ENCODE assay signal across 14 cellular contexts in genomic region chr12:54377797-54378515, GRCh38. TPM values are rescaled to one million over a fixed set of nuclear protein-coding genes. Genes with fewer than 3 reads are reported as not detected.
DNase-seq lines count a peak whose midpoint lies in the region; ATAC-seq, FAIRE-seq and TF ChIP-seq lines count a peak whose summit lies in the region.
"Had no signal": no experiment of that assay in that cellular context is flagged by ENCODE, and none has a peak within 500 bp of the region (broad histone marks: within the 10 kb centered on the region; RNA-seq: fewer than 3 reads in every experiment).

No MANE protein-coding gene starts in this region.

- H4K8ac ChIP-seq in mesenchymal stem cell (ENCODE audit: low read length): no peak overlapping the region

- no peak overlapping the region for H3K27ac Mint-ChIP-seq in MCF 10A (ENCODE audit: low read depth, unreplicated experiment)
- H3K27ac Mint-ChIP-seq: activated naive CD4-positive, alpha-beta T cell treated with anti-CD3 and anti-CD28 coated beads for 36 hours had no signal

- peaks cover 11% of the 10 kb centered on the region for H3K79me1 ChIP-seq in mesenchymal stem cell (replicated peaks; ENCODE audit: low read length, poor library complexity, severe bottlenecking)

- no peak overlapping the region for H3K18ac ChIP-seq in mesenchymal stem cell (ENCODE audit: low read depth in 1 of 2, low read length in 2 of 2)

- in situ Hi-C loops in mammary epithelial cell (cut with MboI; ENCODE audit: low sequenced_read_pairs in 2 of 2) (no loop called here), K562 (cut with MboI) (no loop called here)

- H3K36me3 Mint-ChIP-seq in MCF 10A (ENCODE audit: insufficient read depth, unreplicated experiment): no peaks in the 10 kb centered on the region

- CTCF ChIA-PET in MCF 10A (lab: Yijun Ruan, JAX) (interaction anchor here (1.3 to 8.2 kb wide), 11 partner anchors 6 to 171 kb away, joined by 7 to 120 read pairs (median 30); partner anchors contain the start of gene COPZ1), mammary epithelial cell (lab: Charles Lee; ENCODE audit: low non-redundant PET) (no interaction called here), K562 (lab: Yijun Ruan, JAX; ENCODE audit: low intra/inter-chr PET ratio) (interaction anchor here (2.4 to 3.8 kb wide), 2 partner anchors 9 to 41 kb away, joined by 16 to 50 read pairs; no protein-coding TSS in a partner anchor)

- no peak for ATAC-seq in K562
- ATAC-seq in HG03159 (IDR thresholded peaks at IDR 0.05; ENCODE audit: unreplicated experiment): no peak

- intact Hi-C loops in MCF 10A (cut with micrococcal nuclease) (no loop called here), mammary epithelial cell (cut with micrococcal nuclease) (no loop called here), K562 (cut with micrococcal nuclease) (no loop called here)

- H4K20me1 ChIP-seq in mammary epithelial cell (ENCODE audit: insufficient read depth, low read length) (no peaks in the 10 kb centered on the region), K562 (replicated peaks; ENCODE audit: control insufficient read depth, insufficient read depth, low read length) (peaks cover 12% of the 10 kb centered on the region)

- H3K14ac ChIP-seq in mesenchymal stem cell (ENCODE audit: low read length in 2 of 2): no peak overlapping the region

- peaks cover 50% of the 10 kb centered on the region for H3K4me1 ChIP-seq in mammary epithelial cell (ENCODE audit: insufficient read depth, low read length)
- peaks cover 40 to 47% of the 10 kb centered on the region in 2 experiments; a peak in 4 of 5 replicates for H3K4me1 ChIP-seq in K562 (replicated peaks in 1 of 2; ENCODE audit: control insufficient read depth in 2 of 2, insufficient read depth in 2 of 2, low read length in 2 of 2)
- H3K4me1 ChIP-seq in mesenchymal stem cell (ENCODE audit: control insufficient read depth, insufficient read depth, low read depth, low read length): peaks cover 18% of the 10 kb centered on the region
- H3K4me1 ChIP-seq in suprapubic skin: peaks cover 77% of the 10 kb centered on the region

- peaks cover 45% of the 10 kb centered on the region for H3K4me1 Mint-ChIP-seq in MCF 10A (ENCODE audit: insufficient read depth, unreplicated experiment)

- TF ChIP-seq CTCF in MCF 10A (IDR thresholded peaks at IDR 0.05; ENCODE audit: unreplicated experiment) (no peak), mammary epithelial cell (conservative IDR thresholded peaks at IDR 0.05 in 1 of 2, IDR thresholded peaks at IDR 0.05 in 1 of 2; ENCODE audit: extremely low read depth in 1 of 2, insufficient read depth in 1 of 2, low read depth in 1 of 2, low read length in 2 of 2) (no peak), K562 (IDR thresholded peaks at IDR 0.05 in 2 of 3, conservative IDR thresholded peaks at IDR 0.05 in 1 of 3; ENCODE audit: insufficient read depth in 2 of 3, low read depth in 1 of 3, low read length in 3 of 3) (no peak), suprapubic skin (IDR thresholded peaks at IDR 0.05) (no peak)

- peaks cover 8% of the 10 kb centered on the region for H3K9me1 ChIP-seq in K562 (ENCODE audit: control insufficient read depth, insufficient read depth, low read length)

- TF ChIP-seq POLR2A in K562 (conservative IDR thresholded peaks at IDR 0.05) (no peak), suprapubic skin (IDR thresholded peaks at IDR 0.05) (no peak)

- TF ChIP-seq EP300 in K562 (IDR thresholded peaks at IDR 0.05; ENCODE audit: low read length): no peak
- TF ChIP-seq EP300 in suprapubic skin (IDR thresholded peaks at IDR 0.05): no peak

- H3K4me3 ChIP-seq in mammary epithelial cell (replicated peaks in 1 of 3; ENCODE audit: insufficient read depth in 1 of 3, low read depth in 2 of 3, low read length in 3 of 3): no peak overlapping the region
- H3K4me3 ChIP-seq in K562: no peak overlapping the region
- peak overlapping the region in 1 of 2 experiments; percentile 73 for H3K4me3 ChIP-seq in mesenchymal stem cell (ENCODE audit: insufficient read depth in 1 of 2, low read depth in 1 of 2, low read length in 2 of 2)
- H3K4me3 ChIP-seq in suprapubic skin: peak overlapping the region; percentile 45

- no peak overlapping the region for H2BK12ac ChIP-seq in mesenchymal stem cell (ENCODE audit: low read length in 2 of 2)

- H3K36me3 ChIP-seq in mammary epithelial cell (ENCODE audit: insufficient read depth, low read length) (peaks cover 41% of the 10 kb centered on the region), K562 (ENCODE audit: control insufficient read depth, insufficient read depth, low read length) (peaks cover 90% of the 10 kb centered on the region), mesenchymal stem cell (ENCODE audit: control insufficient read depth in 1 of 2, insufficient read depth in 2 of 2, low read depth in 1 of 2, low read length in 2 of 2) (peaks cover 2 to 26% of the 10 kb centered on the region in 2 experiments), suprapubic skin (peaks cover 17% of the 10 kb centered on the region)

- H3K27me3 Mint-ChIP-seq in MCF 10A (ENCODE audit: insufficient read depth, unreplicated experiment): no peaks in the 10 kb centered on the region

- H4K91ac ChIP-seq in mesenchymal stem cell (ENCODE audit: low read length): no peak overlapping the region

- peak overlapping the region in 1 of 2 experiments; percentile 48 for H3K23ac ChIP-seq in mesenchymal stem cell (ENCODE audit: low read length in 2 of 2)

- H3K9ac ChIP-seq in mammary epithelial cell (ENCODE audit: insufficient read depth, low read length) (no peak overlapping the region), K562 (ENCODE audit: insufficient read depth in 1 of 2, low read depth in 2 of 2, low read length in 2 of 2) (peak overlapping the region in 1 of 2 experiments; percentile 72; a peak in 1 of 4 replicates), mesenchymal stem cell (ENCODE audit: low read length) (peak overlapping the region; percentile 68)

- no peaks in the 10 kb centered on the region for H3K9me3 ChIP-seq in mammary epithelial cell (replicated peaks; ENCODE audit: insufficient read depth, low read length)
- H3K9me3 ChIP-seq in K562 (replicated peaks; ENCODE audit: control insufficient read depth, insufficient read depth, low read depth, low read length): no peaks in the 10 kb centered on the region
- no peaks in the 10 kb centered on the region for H3K9me3 ChIP-seq in mesenchymal stem cell (ENCODE audit: control insufficient read depth, low read length)
- H3K9me3 ChIP-seq in suprapubic skin: no peaks in the 10 kb centered on the region

- no peak overlapping the region for H3K27ac ChIP-seq in mammary epithelial cell (ENCODE audit: insufficient read depth, low read depth, low read length)
- no peak overlapping the region for H3K27ac ChIP-seq in K562 (ENCODE audit: extremely low read depth, low read depth, low read length)
- no peak overlapping the region for H3K27ac ChIP-seq in mesenchymal stem cell (ENCODE audit: low read length, poor library complexity, severe bottlenecking)
- H3K27ac ChIP-seq in suprapubic skin: peak overlapping the region; percentile 66

- no peak for TF ChIP-seq RAD21 in K562 (CRISPR knock-in tag; conservative IDR thresholded peaks at IDR 0.05 in 1 of 2, IDR thresholded peaks at IDR 0.05 in 1 of 2)

- 97% methylated on average over 6 of the region's 6 CpGs for WGBS in mammary epithelial cell (ENCODE audit: low coverage, missing lambda C conversion rate)
- WGBS in K562 (ENCODE audit: insufficient coverage, low coverage, missing lambda C conversion rate): 86% methylated on average over 5 of the region's 6 CpGs
- whole genome bisulfite sequencing in mesenchymal stem cell: 100% methylated on average over 2 of the region's 6 CpGs
- WGBS in suprapubic skin: 61% methylated on average over 6 of the region's 6 CpGs

- H2BK15ac ChIP-seq in mesenchymal stem cell (ENCODE audit: low read depth, poor library complexity, severe bottlenecking): peak overlapping the region; percentile 8

- H3K27me3 ChIP-seq in mammary epithelial cell (ENCODE audit: insufficient read depth, low read length) (no peaks in the 10 kb centered on the region), K562 (ENCODE audit: control insufficient read depth in 2 of 2, insufficient read depth in 2 of 2, low read length in 2 of 2) (no peaks in the 10 kb centered on the region), mesenchymal stem cell (ENCODE audit: control insufficient read depth in 1 of 2, insufficient read depth in 1 of 2, low read length in 2 of 2) (no peaks in the 10 kb centered on the region), suprapubic skin (no peaks in the 10 kb centered on the region)

- dilution Hi-C loops in mammary epithelial cell (cut with HindIII; ENCODE audit: low sequenced_read_pairs): no loop called here

- POLR2A ChIA-PET in MCF 10A (lab: Yijun Ruan, JAX) (interaction anchor here (0.7 to 1.7 kb wide), 3 partner anchors 9 to 97 kb away, joined by 3 to 9 read pairs (median 4); partner anchors contain the start of gene HNRNPA1), K562 (lab: Yijun Ruan, JAX) (no interaction called here)

- BruUV-seq in MCF 10A (replicated peaks; lab: Mats Ljungman, UMichigan) (no TSS peak), mammary epithelial cell (replicated peaks; lab: Mats Ljungman, UMichigan) (no TSS peak), K562 (replicated peaks; lab: Mats Ljungman, UMichigan) (no TSS peak)

- H2AK5ac ChIP-seq in mesenchymal stem cell (ENCODE audit: low read length, severe bottlenecking): peak overlapping the region; percentile 6

- H3K4me2 ChIP-seq in mammary epithelial cell (ENCODE audit: insufficient read depth, low read depth, low read length) (no peak overlapping the region), K562 (ENCODE audit: insufficient read depth, low read length) (no peak overlapping the region), mesenchymal stem cell (ENCODE audit: low read length, poor library complexity, severe bottlenecking) (no peak overlapping the region)

- H2AFZ ChIP-seq in mammary epithelial cell (ENCODE audit: low read depth, low read length) (no peak overlapping the region), K562 (ENCODE audit: low read depth, low read length) (no peak overlapping the region), mesenchymal stem cell (ENCODE audit: low read depth, low read length) (no peak overlapping the region)

- no peak overlapping the region for H2BK120ac ChIP-seq in mesenchymal stem cell (ENCODE audit: low read depth, low read length)

- H3K4me3 Mint-ChIP-seq in MCF 10A (ENCODE audit: unreplicated experiment): peak overlapping the region; percentile 74

- FAIRE-seq in K562 (lab: Jason Lieb, UNC): no peak

- H3K79me2 ChIP-seq in mammary epithelial cell (ENCODE audit: insufficient read depth, low read length) (peaks cover 73% of the 10 kb centered on the region), K562 (ENCODE audit: control insufficient read depth, insufficient read depth, low read length) (peaks cover 48% of the 10 kb centered on the region)

- DNase-seq in MCF 10A (ENCODE audit: unreplicated experiment): no peak
- no peak for DNase-seq in mammary epithelial cell
- no peak for DNase-seq in K562 (ENCODE audit: extremely low read depth in 1 of 4, low spot score in 3 of 4)
- DNase-seq in mesenchymal stem cell: no peak
- no peak for DNase-seq in suprapubic skin (ENCODE audit: low spot score in 2 of 2)
- no peak for DNase-seq in NCI-H69 (lab: John Stamatoyannopoulos, UW)
- DNase-seq in retina: no peak
- DNase-seq: activated CD4-positive, alpha-beta T cell treated with anti-CD3 and anti-CD28 coated beads, Interleukin-2, amount 50 U/mL, for 48 hours; activated naive CD4-positive, alpha-beta T cell treated with anti-CD3 and anti-CD28 coated beads for 36 hours; KBM-7; NCI-H2081 treated with DMSO at 0.1 percent for 48 hours; trophoblast cell had no signal

- H3K4ac ChIP-seq in mesenchymal stem cell (ENCODE audit: low read depth in 1 of 2, low read length in 2 of 2): no peak overlapping the region

- no peaks in the 10 kb centered on the region for H3K9me3 Mint-ChIP-seq in MCF 10A (ENCODE audit: unreplicated experiment)
- H3K9me3 Mint-ChIP-seq: activated naive CD4-positive, alpha-beta T cell treated with anti-CD3 and anti-CD28 coated beads for 36 hours had no signal

- no peak overlapping the region for H2BK5ac ChIP-seq in mesenchymal stem cell (ENCODE audit: low read depth, low read length, poor library complexity, severe bottlenecking)

RNA-seq across cellular contexts. Expression of gene ZNF385A, which starts 6.6 kb away (rescaled TPM):
- total RNA-seq in MCF 10A (2022): 8.3 and 9.0 TPM in 2 replicates
- 100 to 1,000 TPM in 1 of 2 donors, 10 to 100 TPM in 1; 16.0 to 102 TPM for total RNA-seq in mammary epithelial cell
- 11.7 TPM for polyA plus RNA-seq in mammary epithelial cell
- polyA minus RNA-seq in mammary epithelial cell: 124 TPM
- 8.1 and 25.0 TPM in 2 replicates for total RNA-seq in K562 (2011; cell fraction: chromatin; rRNA removed; ENCODE audit: low replicate concordance)
- total RNA-seq in K562 (2011; cell fraction: nucleolus; rRNA removed): 9.7 and 11.1 TPM in 2 replicates
- total RNA-seq in K562 (2011; cell fraction: nucleoplasm; rRNA removed): 9.7 and 11.8 TPM in 2 replicates
- total RNA-seq in K562 (2014; rRNA removed): 15.9 and 17.7 TPM in 2 replicates
- total RNA-seq in K562 (2014; rRNA removed; fragmentation: Illumina TruSeq; extraction: Trizol): 3.5 and 3.7 TPM in 2 replicates
- 5.9 and 8.7 TPM in 2 replicates for total RNA-seq in K562 (2015; rRNA removed; fragmentation: Illumina TruSeq; extraction: Trizol)
- total RNA-seq in K562 (2021): 96.5 and 111 TPM in 2 replicates
- 7.7 and 15.6 TPM in 2 replicates for polyA plus RNA-seq in K562 (2011; rRNA removed)
- 11.8 and 25.5 TPM in 2 replicates for polyA plus RNA-seq in K562 (2011; cell fraction: cytosol; rRNA removed)
- polyA plus RNA-seq in K562 (2011; cell fraction: nucleus; rRNA removed): 15.0 and 32.1 TPM in 2 replicates
- polyA plus RNA-seq in K562 (2012): 35.9 and 43.9 TPM in 2 replicates
- 65.7 and 88.2 TPM in 2 replicates for polyA plus RNA-seq in K562 (2014; fragmentation: Illumina TruSeq; extraction: Trizol)
- polyA plus RNA-seq in K562 (2014; fragmentation: Nextera tagmentation; extraction: Ambion mirVana): 1 to 10 TPM; 1.0 TPM
- 30.3 and 34.6 TPM in 2 replicates for polyA plus RNA-seq in K562 (2014; rRNA removed)
- 4.7 and 6.3 TPM in 2 replicates for polyA minus RNA-seq in K562 (2011; rRNA and poly(A)+ RNA removed)
- 31.2 and 48.8 TPM in 2 replicates for polyA minus RNA-seq in K562 (2011; cell fraction: cytosol; rRNA and poly(A)+ RNA removed)
- 6.7 and 8.1 TPM in 2 replicates for polyA minus RNA-seq in K562 (2011; cell fraction: nucleus; rRNA and poly(A)+ RNA removed)
- polyA plus RNA-seq in mesenchymal stem cell (2013, experiment 1 of 2): 16.2 TPM
- 17.1 TPM for polyA plus RNA-seq in mesenchymal stem cell (2013, experiment 2 of 2)
- 100 to 1,000 TPM in 3 of 4 donors, 10 to 100 TPM in 1; 99.5 to 134 (median 113) TPM for total RNA-seq in suprapubic skin

RNA-seq across cellular contexts. Expression of gene GPR84, which starts 13.7 kb away (rescaled TPM):
- total RNA-seq in MCF 10A (2022): 0.17 TPM in 1 of 2 replicates, not detected in the other
- total RNA-seq in mammary epithelial cell: under 1 TPM; 0.17 to 0.33 TPM
- polyA plus RNA-seq in mammary epithelial cell: 0.11 TPM
- not detected for polyA minus RNA-seq in mammary epithelial cell
- total RNA-seq in K562 (2011; cell fraction: chromatin; rRNA removed; ENCODE audit: low replicate concordance): 0.48 and 1.8 TPM in 2 replicates
- total RNA-seq in K562 (2011; cell fraction: nucleolus; rRNA removed): 0.13 and 0.17 TPM in 2 replicates
- total RNA-seq in K562 (2011; cell fraction: nucleoplasm; rRNA removed): 0.44 and 0.69 TPM in 2 replicates
- 0.16 TPM in 1 of 2 replicates, not detected in the other for total RNA-seq in K562 (2014; rRNA removed)
- total RNA-seq in K562 (2014; rRNA removed; fragmentation: Illumina TruSeq; extraction: Trizol): 0.11 TPM in 1 of 2 replicates, not detected in the other
- total RNA-seq in K562 (2015; rRNA removed; fragmentation: Illumina TruSeq; extraction: Trizol): not detected in 2 replicates
- not detected in 2 replicates for total RNA-seq in K562 (2021)
- polyA plus RNA-seq in K562 (2011; rRNA removed): 0.16 TPM in 1 of 2 replicates, not detected in the other
- polyA plus RNA-seq in K562 (2011; cell fraction: cytosol; rRNA removed): not detected in 2 replicates
- 0.25 and 0.44 TPM in 2 replicates for polyA plus RNA-seq in K562 (2011; cell fraction: nucleus; rRNA removed)
- 0.07 and 0.47 TPM in 2 replicates for polyA plus RNA-seq in K562 (2012)
- 0.10 TPM in 1 of 2 replicates, not detected in the other for polyA plus RNA-seq in K562 (2014; fragmentation: Illumina TruSeq; extraction: Trizol)
- under 1 TPM; 0.07 to 0.18 TPM for polyA plus RNA-seq in K562 (2014; fragmentation: Nextera tagmentation; extraction: Ambion mirVana)
- not detected in 2 replicates for polyA plus RNA-seq in K562 (2014; rRNA removed)
- 0.12 TPM in 1 of 2 replicates, not detected in the other for polyA minus RNA-seq in K562 (2011; rRNA and poly(A)+ RNA removed)
- not detected in 2 replicates for polyA minus RNA-seq in K562 (2011; cell fraction: cytosol; rRNA and poly(A)+ RNA removed)
- 0.22 TPM in 1 of 2 replicates, not detected in the other for polyA minus RNA-seq in K562 (2011; cell fraction: nucleus; rRNA and poly(A)+ RNA removed)
- polyA plus RNA-seq in mesenchymal stem cell (2013, experiment 1 of 2): not detected
- polyA plus RNA-seq in mesenchymal stem cell (2013, experiment 2 of 2): not detected
- total RNA-seq in suprapubic skin: 1 to 10 TPM in 1 of 4 donors, under 1 TPM in 3; 0.38 to 1.7 (median 0.73) TPM
- total RNA-seq: glomerular endothelial cell had no signal

RNA-seq across cellular contexts. Expression of gene ITGA5, which starts 41.1 kb away (rescaled TPM):
- total RNA-seq in MCF 10A (2022): 110 and 184 TPM in 2 replicates
- total RNA-seq in mammary epithelial cell: 100 to 1,000 TPM in 1 of 2 donors, 10 to 100 TPM in 1; 74.2 to 128 TPM
- polyA plus RNA-seq in mammary epithelial cell: 119 TPM
- 238 TPM for polyA minus RNA-seq in mammary epithelial cell
- 326 and 672 TPM in 2 replicates for total RNA-seq in K562 (2011; cell fraction: chromatin; rRNA removed; ENCODE audit: low replicate concordance)
- total RNA-seq in K562 (2011; cell fraction: nucleolus; rRNA removed): 425 and 592 TPM in 2 replicates
- total RNA-seq in K562 (2011; cell fraction: nucleoplasm; rRNA removed): 368 and 393 TPM in 2 replicates
- total RNA-seq in K562 (2014; rRNA removed): 47.4 and 59.0 TPM in 2 replicates
- 41.7 and 49.0 TPM in 2 replicates for total RNA-seq in K562 (2014; rRNA removed; fragmentation: Illumina TruSeq; extraction: Trizol)
- 33.7 and 34.5 TPM in 2 replicates for total RNA-seq in K562 (2015; rRNA removed; fragmentation: Illumina TruSeq; extraction: Trizol)
- total RNA-seq in K562 (2021): 71.0 and 75.2 TPM in 2 replicates
- 55.5 and 114 TPM in 2 replicates for polyA plus RNA-seq in K562 (2011; rRNA removed)
- polyA plus RNA-seq in K562 (2011; cell fraction: cytosol; rRNA removed): 44.7 and 52.4 TPM in 2 replicates
- 273 and 364 TPM in 2 replicates for polyA plus RNA-seq in K562 (2011; cell fraction: nucleus; rRNA removed)
- 58.8 and 103 TPM in 2 replicates for polyA plus RNA-seq in K562 (2012)
- 82.1 and 82.8 TPM in 2 replicates for polyA plus RNA-seq in K562 (2014; fragmentation: Illumina TruSeq; extraction: Trizol)
- 1 to 10 TPM; 9.1 to 9.2 TPM for polyA plus RNA-seq in K562 (2014; fragmentation: Nextera tagmentation; extraction: Ambion mirVana)
- 34.0 and 36.0 TPM in 2 replicates for polyA plus RNA-seq in K562 (2014; rRNA removed)
- 104 and 113 TPM in 2 replicates for polyA minus RNA-seq in K562 (2011; rRNA and poly(A)+ RNA removed)
- polyA minus RNA-seq in K562 (2011; cell fraction: cytosol; rRNA and poly(A)+ RNA removed): 72.0 and 119 TPM in 2 replicates
- 150 and 186 TPM in 2 replicates for polyA minus RNA-seq in K562 (2011; cell fraction: nucleus; rRNA and poly(A)+ RNA removed)
- polyA plus RNA-seq in mesenchymal stem cell (2013, experiment 1 of 2): 248 TPM
- polyA plus RNA-seq in mesenchymal stem cell (2013, experiment 2 of 2): 244 TPM
- 10 to 100 TPM; 16.3 to 36.4 (median 24.8) TPM for total RNA-seq in suprapubic skin

RNA-seq across cellular contexts. Expression of gene COPZ1, which starts 53.0 kb away (rescaled TPM):
- 207 and 299 TPM in 2 replicates for total RNA-seq in MCF 10A (2022)
- 100 to 1,000 TPM; 113 to 155 TPM for total RNA-seq in mammary epithelial cell
- polyA plus RNA-seq in mammary epithelial cell: 172 TPM
- polyA minus RNA-seq in mammary epithelial cell: 168 TPM
- total RNA-seq in K562 (2011; cell fraction: chromatin; rRNA removed; ENCODE audit: low replicate concordance): 92.5 and 126 TPM in 2 replicates
- total RNA-seq in K562 (2011; cell fraction: nucleolus; rRNA removed): 75.9 and 83.9 TPM in 2 replicates
- total RNA-seq in K562 (2011; cell fraction: nucleoplasm; rRNA removed): 128 and 170 TPM in 2 replicates
- total RNA-seq in K562 (2014; rRNA removed): 137 and 157 TPM in 2 replicates
- 233 and 284 TPM in 2 replicates for total RNA-seq in K562 (2014; rRNA removed; fragmentation: Illumina TruSeq; extraction: Trizol)
- 142 and 156 TPM in 2 replicates for total RNA-seq in K562 (2015; rRNA removed; fragmentation: Illumina TruSeq; extraction: Trizol)
- 187 and 192 TPM in 2 replicates for total RNA-seq in K562 (2021)
- 473 and 482 TPM in 2 replicates for polyA plus RNA-seq in K562 (2011; rRNA removed)
- polyA plus RNA-seq in K562 (2011; cell fraction: cytosol; rRNA removed): 231 and 446 TPM in 2 replicates
- polyA plus RNA-seq in K562 (2011; cell fraction: nucleus; rRNA removed): 125 and 220 TPM in 2 replicates
- polyA plus RNA-seq in K562 (2012): 265 and 413 TPM in 2 replicates
- polyA plus RNA-seq in K562 (2014; fragmentation: Illumina TruSeq; extraction: Trizol): 277 and 293 TPM in 2 replicates
- 100 to 1,000 TPM; 437 to 487 TPM for polyA plus RNA-seq in K562 (2014; fragmentation: Nextera tagmentation; extraction: Ambion mirVana)
- 177 and 232 TPM in 2 replicates for polyA plus RNA-seq in K562 (2014; rRNA removed)
- polyA minus RNA-seq in K562 (2011; rRNA and poly(A)+ RNA removed): 329 and 369 TPM in 2 replicates
- 167 and 216 TPM in 2 replicates for polyA minus RNA-seq in K562 (2011; cell fraction: cytosol; rRNA and poly(A)+ RNA removed)
- polyA minus RNA-seq in K562 (2011; cell fraction: nucleus; rRNA and poly(A)+ RNA removed): 21.7 and 60.2 TPM in 2 replicates
- 182 TPM for polyA plus RNA-seq in mesenchymal stem cell (2013, experiment 1 of 2)
- polyA plus RNA-seq in mesenchymal stem cell (2013, experiment 2 of 2): 182 TPM
- total RNA-seq in suprapubic skin: 10 to 100 TPM; 70.9 to 89.0 (median 77.6) TPM
